Comparison of ENCODE assay signal across 1 cellular context in genomic region chr12:2233034-2233433, GRCh38.
TF ChIP-seq lines count a peak whose summit lies in the region.

No MANE protein-coding gene starts in this region.

TF ChIP-seq in WTC11, 78 proteins besides CTCF, POLR2A, EP300 and RAD21 (continued from another document):
- TF ChIP-seq PRDM15 (CRISPR knock-in tag; IDR thresholded peaks at IDR 0.05): no peak
- TF ChIP-seq OVOL2 (CRISPR knock-in tag; IDR thresholded peaks at IDR 0.05; ENCODE audit: borderline replicate concordance): no peak
- TF ChIP-seq, protein P1, sequence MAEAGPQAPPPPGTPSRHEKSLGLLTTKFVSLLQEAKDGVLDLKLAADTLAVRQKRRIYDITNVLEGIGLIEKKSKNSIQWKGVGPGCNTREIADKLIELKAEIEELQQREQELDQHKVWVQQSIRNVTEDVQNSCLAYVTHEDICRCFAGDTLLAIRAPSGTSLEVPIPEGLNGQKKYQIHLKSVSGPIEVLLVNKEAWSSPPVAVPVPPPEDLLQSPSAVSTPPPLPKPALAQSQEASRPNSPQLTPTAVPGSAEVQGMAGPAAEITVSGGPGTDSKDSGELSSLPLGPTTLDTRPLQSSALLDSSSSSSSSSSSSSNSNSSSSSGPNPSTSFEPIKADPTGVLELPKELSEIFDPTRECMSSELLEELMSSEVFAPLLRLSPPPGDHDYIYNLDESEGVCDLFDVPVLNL (CRISPR knock-in tag; IDR thresholded peaks at IDR 0.05; ENCODE audit: borderline replicate concordance, low read depth): no peak
